ENCODE assay signal across 1 cellular context in genomic region chr11:112157274-112157766, GRCh38.
TF ChIP-seq lines count a peak whose summit lies in the region.

No MANE protein-coding gene starts in this region.

TF ChIP-seq in K562, 482 proteins besides CTCF, POLR2A, EP300 and RAD21 (continued from another document):
- TF ChIP-seq SAP30 (IDR thresholded peaks at IDR 0.05; ENCODE audit: borderline replicate concordance, insufficient read depth, low read depth, low read length, poor library complexity, severe bottlenecking) (no peak), CEBPG (CRISPR knock-in tag; IDR thresholded peaks at IDR 0.05) (no peak), CEBPG (tag; conservative IDR thresholded peaks at IDR 0.05 in 1 of 2, IDR thresholded peaks at IDR 0.05 in 1 of 2) (peak in 1 of 2 experiments; percentile 81; a peak in 2 of 4 replicates), ZNF609 (CRISPR knock-in tag; IDR thresholded peaks at IDR 0.05; ENCODE audit: borderline replicate concordance) (no peak), MAFG (tag; conservative IDR thresholded peaks at IDR 0.05) (0 out of 2 replicates have a peak, but pooled peaks have one; percentile 10), CREB1 (IDR thresholded peaks at IDR 0.05) (no peak), CREB1 (CRISPR knock-in tag; IDR thresholded peaks at IDR 0.05) (no peak), TEAD4 (IDR thresholded peaks at IDR 0.05; ENCODE audit: low read length) (peak; percentile 11; the same call in 1 of the 2 replicates), TEAD4 (CRISPR knock-in tag; IDR thresholded peaks at IDR 0.05; ENCODE audit: borderline replicate concordance) (no peak), C11orf30 (IDR thresholded peaks at IDR 0.05; ENCODE audit: low read depth) (0 out of 2 replicates have a peak, but pooled peaks have one; percentile 17), CBX5 (IDR thresholded peaks at IDR 0.05; ENCODE audit: borderline replicate concordance, low read depth) (no peak), HMBOX1 (IDR thresholded peaks at IDR 0.05) (peak; percentile 61; the same call in 1 of the 2 replicates), ZBTB11 (CRISPR knock-in tag; IDR thresholded peaks at IDR 0.05) (no peak), RBBP5 (IDR thresholded peaks at IDR 0.05; ENCODE audit: borderline replicate concordance, insufficient read depth, low read length, poor library complexity, severe bottlenecking) (no peak), CHD4 (IDR thresholded peaks at IDR 0.05; ENCODE audit: insufficient read depth, insufficient replicate concordance, low read depth, low read length, poor library complexity, severe bottlenecking) (no peak), CEBPB (tag; IDR thresholded peaks at IDR 0.05) (peak; percentile 67), FOSL1 (tag; conservative IDR thresholded peaks at IDR 0.05) (peak; percentile 24; the same call in 1 of the 2 replicates), NEUROD1 (IDR thresholded peaks at IDR 0.05; ENCODE audit: borderline replicate concordance, low read depth, low read length, partially characterized antibody) (no peak), ATF3 (IDR thresholded peaks at IDR 0.05) (peak; percentile 58), ATF3 (CRISPR knock-in tag; conservative IDR thresholded peaks at IDR 0.05) (no peak), TRIM28 (IDR thresholded peaks at IDR 0.05) (no peak), NFE2 (IDR thresholded peaks at IDR 0.05; ENCODE audit: low read depth) (no peak)
